1 cellular context compared by ENCODE assay signal in genomic region chr4:22444813-22445212, GRCh38.
TF ChIP-seq lines count a peak whose summit lies in the region.

No MANE protein-coding gene starts in this region.

TF ChIP-seq in HepG2, 621 proteins besides CTCF, POLR2A, EP300 and RAD21 (continued from another document):
- no peak for TF ChIP-seq FOXK1 (CRISPR knock-in tag; IDR thresholded peaks at IDR 0.05; ENCODE audit: borderline replicate concordance, low read depth)
- no peak for TF ChIP-seq RFXAP (CRISPR knock-in tag; IDR thresholded peaks at IDR 0.05; ENCODE audit: borderline replicate concordance)
- TF ChIP-seq ZBTB10 (CRISPR knock-in tag; IDR thresholded peaks at IDR 0.05; ENCODE audit: borderline replicate concordance): no peak
- no peak for TF ChIP-seq ZSCAN31 (CRISPR knock-in tag; IDR thresholded peaks at IDR 0.05; ENCODE audit: low read depth)
- TF ChIP-seq IRF2 (CRISPR knock-in tag; IDR thresholded peaks at IDR 0.05): no peak
- TF ChIP-seq, protein P1, sequence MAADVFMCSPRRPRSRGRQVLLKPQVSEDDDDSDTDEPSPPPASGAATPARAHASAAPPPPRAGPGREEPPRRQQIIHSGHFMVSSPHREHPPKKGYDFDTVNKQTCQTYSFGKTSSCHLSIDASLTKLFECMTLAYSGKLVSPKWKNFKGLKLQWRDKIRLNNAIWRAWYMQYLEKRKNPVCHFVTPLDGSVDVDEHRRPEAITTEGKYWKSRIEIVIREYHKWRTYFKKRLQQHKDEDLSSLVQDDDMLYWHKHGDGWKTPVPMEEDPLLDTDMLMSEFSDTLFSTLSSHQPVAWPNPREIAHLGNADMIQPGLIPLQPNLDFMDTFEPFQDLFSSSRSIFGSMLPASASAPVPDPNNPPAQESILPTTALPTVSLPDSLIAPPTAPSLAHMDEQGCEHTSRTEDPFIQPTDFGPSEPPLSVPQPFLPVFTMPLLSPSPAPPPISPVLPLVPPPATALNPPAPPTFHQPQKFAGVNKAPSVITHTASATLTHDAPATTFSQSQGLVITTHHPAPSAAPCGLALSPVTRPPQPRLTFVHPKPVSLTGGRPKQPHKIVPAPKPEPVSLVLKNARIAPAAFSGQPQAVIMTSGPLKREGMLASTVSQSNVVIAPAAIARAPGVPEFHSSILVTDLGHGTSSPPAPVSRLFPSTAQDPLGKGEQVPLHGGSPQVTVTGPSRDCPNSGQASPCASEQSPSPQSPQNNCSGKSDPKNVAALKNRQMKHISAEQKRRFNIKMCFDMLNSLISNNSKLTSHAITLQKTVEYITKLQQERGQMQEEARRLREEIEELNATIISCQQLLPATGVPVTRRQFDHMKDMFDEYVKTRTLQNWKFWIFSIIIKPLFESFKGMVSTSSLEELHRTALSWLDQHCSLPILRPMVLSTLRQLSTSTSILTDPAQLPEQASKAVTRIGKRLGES (CRISPR knock-in tag; IDR thresholded peaks at IDR 0.05; ENCODE audit: borderline replicate concordance): no peak
- no peak for TF ChIP-seq MBD4 (IDR thresholded peaks at IDR 0.05; ENCODE audit: borderline replicate concordance, low read length)
- no peak for TF ChIP-seq U2AF1 (optimal IDR thresholded peaks at IDR 0.05; ENCODE audit: low read depth, low read length)
- TF ChIP-seq ZNF724P (CRISPR knock-in tag; IDR thresholded peaks at IDR 0.05; ENCODE audit: borderline replicate concordance): no peak
- TF ChIP-seq, protein P2, sequence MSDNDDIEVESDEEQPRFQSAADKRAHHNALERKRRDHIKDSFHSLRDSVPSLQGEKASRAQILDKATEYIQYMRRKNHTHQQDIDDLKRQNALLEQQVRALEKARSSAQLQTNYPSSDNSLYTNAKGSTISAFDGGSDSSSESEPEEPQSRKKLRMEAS (IDR thresholded peaks at IDR 0.05): no peak
